11 cellular contexts compared by ENCODE assay signal in genomic region chr9:136111190-136111589, GRCh38. TPM values are rescaled to one million over a fixed set of nuclear protein-coding genes. Genes with fewer than 3 reads are reported as not detected.
A peak's percentile ranks its signal among the peaks of the same experiment; 100 is the strongest.
DNase-seq lines count a peak whose midpoint lies in the region; TF ChIP-seq lines count a peak whose summit lies in the region.
"Had no signal": no experiment of that assay in that cellular context is flagged by ENCODE, and none has a peak within 500 bp of the region (broad histone marks: within the 10 kb centered on the region; RNA-seq: fewer than 3 reads in every experiment).

No MANE protein-coding gene starts in this region.

- peaks cover 13 to 26% (median 21%) of the 10 kb centered on the region in 11 experiments for H3K36me3 ChIP-seq in BLaER1 treated with 17β-estradiol and CSF1 and Interleukin-3, amounts not matched to agents 10 nM and 100 nM
- no peaks in the 10 kb centered on the region for H3K36me3 ChIP-seq in smooth muscle cell (ENCODE audit: low read depth)

- no peak for TF ChIP-seq CTCF in mesothelial cell of epicardium (IDR thresholded peaks at IDR 0.05; ENCODE audit: unreplicated experiment)
- TF ChIP-seq CTCF in smooth muscle cell (IDR thresholded peaks at IDR 0.05; ENCODE audit: borderline replicate concordance, insufficient read depth, poor library complexity, severe bottlenecking), result no peak

- peaks cover 46% of the 10 kb centered on the region for H3K4me1 Mint-ChIP-seq in activated T-helper 2 cell treated with anti-CD3 and anti-CD28 coated beads, Interferon-gamma antibody, Interleukin-2, Interleukin-4, amounts not matched to agents 10 μg/mL and 5 μg/mL and 100 μg/mL, durations not matched to agents 14 hours and 24 hours and 36 hours (ENCODE audit: low read depth)
- H3K4me1 Mint-ChIP-seq in mesothelial cell of epicardium, result peaks cover 31% of the 10 kb centered on the region

- no peaks in the 10 kb centered on the region for H3K27me3 Mint-ChIP-seq in activated T-helper 2 cell treated with anti-CD3 and anti-CD28 coated beads, Interferon-gamma antibody, Interleukin-2, Interleukin-4, amounts not matched to agents 10 μg/mL and 5 μg/mL and 100 μg/mL, durations not matched to agents 14 hours and 24 hours and 36 hours (ENCODE audit: low read depth)
- H3K27me3 Mint-ChIP-seq in mesothelial cell of epicardium (ENCODE audit: low read depth), result no peaks in the 10 kb centered on the region

- 94% methylated on average over 22 of the region's 22 CpGs for WGBS in smooth muscle cell (ENCODE audit: low lambda C conversion rate)

- H3K4me3 Mint-ChIP-seq in activated T-helper 2 cell treated with anti-CD3 and anti-CD28 coated beads, Interferon-gamma antibody, Interleukin-2, Interleukin-4, amounts not matched to agents 10 μg/mL and 5 μg/mL and 100 μg/mL, durations not matched to agents 14 hours and 24 hours and 36 hours (ENCODE audit: low read depth), result peak overlapping the region; percentile 61
- no peak overlapping the region for H3K4me3 Mint-ChIP-seq in mesothelial cell of epicardium

- H3K27ac ChIP-seq in BLaER1 treated with 17β-estradiol and CSF1 and Interleukin-3, amounts not matched to agents 10 nM and 100 nM, result peak overlapping the region in 10 of 11 experiments; percentile 40 to 91 (median 86); a peak in 19 of 22 replicates
- H3K27ac ChIP-seq in smooth muscle cell (ENCODE audit: low read depth), result no peak overlapping the region

- peaks cover 23% of the 10 kb centered on the region for H3K36me3 Mint-ChIP-seq in activated T-helper 2 cell treated with anti-CD3 and anti-CD28 coated beads, Interferon-gamma antibody, Interleukin-2, Interleukin-4, amounts not matched to agents 10 μg/mL and 5 μg/mL and 100 μg/mL, durations not matched to agents 14 hours and 24 hours and 36 hours (ENCODE audit: low read depth)
- peaks cover 1% of the 10 kb centered on the region for H3K36me3 Mint-ChIP-seq in mesothelial cell of epicardium
- H3K36me3 Mint-ChIP-seq: naive B cell had no signal

- peaks cover 0 to 12% (median 0%) of the 10 kb centered on the region in 11 experiments; a peak in 3 of 22 replicates for H4K20me1 ChIP-seq in BLaER1 treated with 17β-estradiol and CSF1 and Interleukin-3, amounts not matched to agents 10 nM and 100 nM
- H4K20me1 ChIP-seq in smooth muscle cell (ENCODE audit: low read depth), result peaks cover 5% of the 10 kb centered on the region

- H3K9ac ChIP-seq in BLaER1 treated with 17β-estradiol and CSF1 and Interleukin-3, amounts not matched to agents 10 nM and 100 nM, result peak overlapping the region; percentile 44 to 81 (median 73); a peak in 17 of 22 replicates
- H3K9ac ChIP-seq in smooth muscle cell (ENCODE audit: low read depth), result no peak overlapping the region

- H3K27ac Mint-ChIP-seq in activated T-helper 2 cell treated with anti-CD3 and anti-CD28 coated beads, Interferon-gamma antibody, Interleukin-2, Interleukin-4, amounts not matched to agents 10 μg/mL and 5 μg/mL and 100 μg/mL, durations not matched to agents 14 hours and 24 hours and 36 hours, result peak overlapping the region; percentile 45
- peak overlapping the region; percentile 72 for H3K27ac Mint-ChIP-seq in mesothelial cell of epicardium

- H3K9me3 Mint-ChIP-seq in activated T-helper 2 cell treated with anti-CD3 and anti-CD28 coated beads, Interferon-gamma antibody, Interleukin-2, Interleukin-4, amounts not matched to agents 10 μg/mL and 5 μg/mL and 100 μg/mL, durations not matched to agents 14 hours and 24 hours and 36 hours, result no peaks in the 10 kb centered on the region
- H3K9me3 Mint-ChIP-seq in mesothelial cell of epicardium, result no peaks in the 10 kb centered on the region
- H3K9me3 Mint-ChIP-seq: naive B cell had no signal

- peak overlapping the region in 1 of 10 experiments; percentile 64; a peak in 1 of 20 replicates for H3K4me3 ChIP-seq in BLaER1 treated with 17β-estradiol and CSF1 and Interleukin-3, amounts not matched to agents 10 nM and 100 nM
- no peak overlapping the region for H3K4me3 ChIP-seq in smooth muscle cell

- in situ Hi-C loops in GM18951 (cut with MboI; ENCODE audit: low sequenced_read_pairs, unreplicated experiment), result loop anchor here (10.0 kb wide), 1 partner anchor 146 kb away; the partner anchor contains the start of gene UBAC1

- peaks cover 69 to 98% (median 77%) of the 10 kb centered on the region in 10 experiments for H3K4me1 ChIP-seq in BLaER1 treated with 17β-estradiol and CSF1 and Interleukin-3, amounts not matched to agents 10 nM and 100 nM
- H3K4me1 ChIP-seq in smooth muscle cell (ENCODE audit: low read depth), result peaks cover 20% of the 10 kb centered on the region

- DNase-seq in activated T-helper 2 cell treated with anti-CD3 and anti-CD28 coated beads, Interferon-gamma antibody, Interleukin-2, Interleukin-4, amounts not matched to agents 10 μg/mL and 5 μg/mL and 100 μg/mL, durations not matched to agents 14 hours and 24 hours and 36 hours (ENCODE audit: low spot score), result no peak
- DNase-seq in mesothelial cell of epicardium (ENCODE audit: low spot score in 2 of 2, unreplicated experiment in 2 of 2), result no peak
- DNase-seq in COLO668 (lab: John Stamatoyannopoulos, UW; ENCODE audit: unreplicated experiment), result no peak
- DNase-seq in smooth muscle cell (lab: John Stamatoyannopoulos, UW; ENCODE audit: unreplicated experiment), result no peak
- DNase-seq in NCI-H2107 treated with DMSO at 0.1 percent for 48 hours (lab: John Stamatoyannopoulos, UW; ENCODE audit: unreplicated experiment), result no peak
- DNase-seq in NCI-H1048 (lab: John Stamatoyannopoulos, UW), result no peak
- DNase-seq: naive B cell, NCI-H2029 treated with DMSO at 0.1 percent for 48 hours, SW 1271 had no signal

- H3K27me3 ChIP-seq in BLaER1 treated with 17β-estradiol and CSF1 and Interleukin-3, amounts not matched to agents 10 nM and 100 nM, result no peaks in the 10 kb centered on the region
- H3K27me3 ChIP-seq in smooth muscle cell (ENCODE audit: low read depth), result no peaks in the 10 kb centered on the region

- peak; percentile 9 for TF ChIP-seq POLR2A in GM18951 (IDR thresholded peaks at IDR 0.05; ENCODE audit: extremely low read depth, insufficient read depth, insufficient read length)

- no peaks in the 10 kb centered on the region for H3K9me3 ChIP-seq in BLaER1 treated with 17β-estradiol and CSF1 and Interleukin-3, amounts not matched to agents 10 nM and 100 nM (replicated peaks in 1 of 11)
- H3K9me3 ChIP-seq in smooth muscle cell (replicated peaks; ENCODE audit: low read depth), result no peaks in the 10 kb centered on the region

- H3K4me2 ChIP-seq in BLaER1 treated with 17β-estradiol and CSF1 and Interleukin-3, amounts not matched to agents 10 nM and 100 nM, result peak overlapping the region; percentile 90 to 99 (median 95)
- H3K4me2 ChIP-seq in smooth muscle cell, result no peak overlapping the region

- intact Hi-C loops in activated T-helper 2 cell treated with anti-CD3 and anti-CD28 coated beads, Interferon-gamma antibody, Interleukin-2, Interleukin-4, amounts not matched to agents 10 μg/mL and 5 μg/mL and 100 μg/mL, durations not matched to agents 14 hours and 24 hours and 36 hours (cut with micrococcal nuclease), result loop anchor here (10.0 kb wide), 2 partner anchors 134 to 294 kb away; partner anchors contain the start of genes QSOX2 and SNAPC4

- H2AFZ ChIP-seq in smooth muscle cell (ENCODE audit: low read depth), result no peak overlapping the region

- H3K79me2 ChIP-seq in smooth muscle cell (ENCODE audit: low read depth), result peaks cover 3% of the 10 kb centered on the region

- peaks cover 18% of the 10 kb centered on the region for H3F3A ChIP-seq in smooth muscle cell (ENCODE audit: low read depth)

RNA-seq across cellular contexts. Expression of gene TMEM250, which starts 7.5 kb away (rescaled TPM):
- 43.1 and 43.5 TPM in 2 replicates for total RNA-seq in activated T-helper 2 cell treated with anti-CD3 and anti-CD28 coated beads, Interferon-gamma antibody, Interleukin-2, Interleukin-4, amounts not matched to agents 10 μg/mL and 5 μg/mL and 100 μg/mL, durations not matched to agents 14 hours and 24 hours and 36 hours
- total RNA-seq in mesothelial cell of epicardium (34.2 to 35.3 TPM (median 34.5 TPM) in 3 replicates), smooth muscle cell (13.0 and 26.7 TPM in 2 replicates)
- polyA plus RNA-seq in smooth muscle cell, result 38.2 and 41.5 TPM in 2 replicates

RNA-seq across cellular contexts. Expression of gene NACC2, which starts 16.1 kb away (rescaled TPM):
- 5.4 and 5.5 TPM in 2 replicates for total RNA-seq in activated T-helper 2 cell treated with anti-CD3 and anti-CD28 coated beads, Interferon-gamma antibody, Interleukin-2, Interleukin-4, amounts not matched to agents 10 μg/mL and 5 μg/mL and 100 μg/mL, durations not matched to agents 14 hours and 24 hours and 36 hours
- total RNA-seq in mesothelial cell of epicardium (18.4 to 20.0 TPM (median 19.1 TPM) in 3 replicates), smooth muscle cell (6.9 and 8.8 TPM in 2 replicates)
- polyA plus RNA-seq in smooth muscle cell, result 5.4 and 6.7 TPM in 2 replicates
